Comparison of ENCODE assay signal across 28 cellular contexts in genomic region chr7:41965951-41966505, GRCh38.
"Had no signal": no experiment of that assay in that cellular context is flagged by ENCODE, and none has a peak within 500 bp of the region (broad histone marks: within the 10 kb centered on the region; RNA-seq: fewer than 3 reads in every experiment).

No MANE protein-coding gene starts in this region.

- H3K9me3 ChIP-seq: adrenal gland, ascending aorta had no signal

- ATAC-seq: activated CD4-positive, alpha-beta T cell treated with anti-CD3 and anti-CD28 coated beads for 36 hours; activated CD8-positive, alpha-beta memory T cell treated with anti-CD3 and anti-CD28 coated beads, Interleukin-2, amount 10 ng/mL, durations not matched to agents 7 days and 5 days; activated CD8-positive, alpha-beta T cell treated with anti-CD3 and anti-CD28 coated beads, Interleukin-2, amount 10 ng/mL, durations not matched to agents 7 days and 5 days; activated naive CD4-positive, alpha-beta T cell treated with anti-CD3 and anti-CD28 coated beads, Interleukin-2, amount 50 U/mL, for 72 hours; T-cell; T-helper 17 cell had no signal

- DNase-seq: activated B cell treated with CpG ODN at 0.5 μM for 24 hours; activated CD4-positive, alpha-beta memory T cell treated with anti-CD3 and anti-CD28 coated beads, Interleukin-2, amount 10 ng/mL, durations not matched to agents 7 days and 5 days; activated CD4-positive, alpha-beta T cell treated with anti-CD3 and anti-CD28 coated beads for 1 hour; activated CD4-positive, alpha-beta T cell treated with anti-CD3 and anti-CD28 coated beads for 36 hours; activated CD4-positive, alpha-beta T cell treated with anti-CD3 and anti-CD28 coated beads for 48 hours; activated CD4-positive, alpha-beta T cell treated with anti-CD3 and anti-CD28 coated beads, Interleukin-2, amount 10 ng/mL, durations not matched to agents 7 days and 5 days; activated CD4-positive, alpha-beta T cell treated with anti-CD3 and anti-CD28 coated beads, Interleukin-2, amount 50 U/mL, for 48 hours; activated CD8-positive, alpha-beta memory T cell treated with anti-CD3 and anti-CD28 coated beads for 24 hours; activated CD8-positive, alpha-beta memory T cell treated with anti-CD3 and anti-CD28 coated beads, Interleukin-2, amount 10 ng/mL, durations not matched to agents 7 days and 5 days; activated CD8-positive, alpha-beta memory T cell treated with anti-CD3 and anti-CD28 coated beads, Interleukin-2, amount 50 U/mL, for 48 hours; activated CD8-positive, alpha-beta T cell treated with anti-CD3 and anti-CD28 coated beads, Interleukin-2, amount 10 ng/mL, durations not matched to agents 7 days and 5 days; activated effector memory CD4-positive, alpha-beta T cell treated with anti-CD3 and anti-CD28 coated beads, Interleukin-2, amount 50 U/mL, for 16 hours; activated gamma-delta T cell treated with Interleukin-2 at 50 U/mL for 16 hours; activated naive CD4-positive, alpha-beta T cell; activated naive CD4-positive, alpha-beta T cell treated with anti-CD3 and anti-CD28 coated beads for 36 hours; activated naive CD4-positive, alpha-beta T cell treated with anti-CD3 and anti-CD28 coated beads, Interleukin-2, amount 50 U/mL, for 16 hours; activated naive CD8-positive, alpha-beta T cell treated with anti-CD3 and anti-CD28 coated beads for 36 hours; activated T-cell treated with anti-CD3 and anti-CD28 coated beads, Interleukin-2, amount 50 U/mL, for 24 hours; activated T-cell treated with anti-CD3 and anti-CD28 coated beads, Interleukin-2, amount 50 U/mL, for 48 hours; adrenal gland; amniotic stem cell; cerebellar nuclear complex; T-cell; T-helper 17 cell had no signal

- H3K4me3 ChIP-seq: adrenal gland, ascending aorta, cardiac muscle cell had no signal

- H3K4me1 ChIP-seq: adrenal gland, ascending aorta had no signal

- H3K27ac ChIP-seq: adrenal gland, ascending aorta, cardiac muscle cell, VCaP had no signal

- H3K27me3 ChIP-seq: adrenal gland, ascending aorta, cardiac muscle cell had no signal
